23 cellular contexts compared by ENCODE assay signal in genomic region chr19:19081642-19082151, GRCh38. TPM values are rescaled to one million over a fixed set of nuclear protein-coding genes. Genes with fewer than 3 reads are reported as not detected.
A peak's percentile ranks its signal among the peaks of the same experiment; 100 is the strongest.
DNase-seq lines count a peak whose midpoint lies in the region; ATAC-seq and TF ChIP-seq lines count a peak whose summit lies in the region.
"Had no signal": no experiment of that assay in that cellular context is flagged by ENCODE, and none has a peak within 500 bp of the region (broad histone marks: within the 10 kb centered on the region; RNA-seq: fewer than 3 reads in every experiment).

No MANE protein-coding gene starts in this region.

- intact Hi-C loops in heart left ventricle (cut with DNase I), result no loop called here

- 63 to 67% (median 65%) methylated on average over 16 of the region's 16 CpGs for WGBS in heart left ventricle, 4 donors

- H4K20me1 ChIP-seq in osteoblast (ENCODE audit: insufficient read depth, low read length), result peaks cover 3% of the 10 kb centered on the region

- no peak overlapping the region for H3K4me3 ChIP-seq in heart left ventricle
- no peak overlapping the region for H3K4me3 ChIP-seq in osteoblast (ENCODE audit: insufficient read depth, low read length)
- H3K4me3 ChIP-seq: ascending aorta, esophagus squamous epithelium, GM12878, hepatocyte, skin epidermis had no signal

- peaks cover 0 to 6% (median 0%) of the 10 kb centered on the region in 9 donors for H3K36me3 ChIP-seq in heart left ventricle
- no peaks in the 10 kb centered on the region for H3K36me3 ChIP-seq in osteoblast (ENCODE audit: insufficient read depth, low read length)

- peak; percentile 45 for DNase-seq in ELF-1 (ENCODE audit: low read depth, low spot score)
- peak in 4 of 5 donors; percentile 48 to 88 (median 70) for DNase-seq in heart left ventricle
- DNase-seq in osteoblast (ENCODE audit: insufficient read length, low spot score, missing footprints), result peak; percentile 73
- no peak for DNase-seq in OCI-M2 (lab: John Stamatoyannopoulos, UW; ENCODE audit: unreplicated experiment)
- no peak for DNase-seq in HuH-7 (ENCODE audit: low spot score)
- DNase-seq: activated CD8-positive, alpha-beta T cell treated with anti-CD3 and anti-CD28 coated beads, Interleukin-2, amount 10 ng/mL, durations not matched to agents 7 days and 5 days; activated naive CD4-positive, alpha-beta T cell treated with anti-CD3 and anti-CD28 coated beads for 36 hours; activated T-cell treated with anti-CD3 and anti-CD28 coated beads, Interleukin-2, amount 50 U/mL, for 24 hours; CD4-positive, alpha-beta memory T cell; esophagus squamous epithelium; mesenchymal stem cell; naive thymus-derived CD4-positive, alpha-beta T cell; NCI-H510A; stimulated activated CD4-positive, alpha-beta T cell treated with anti-CD3 and anti-CD28 coated beads, Interleukin-2, amount 100 ng/mL, for 24 hours; stimulated activated naive CD4-positive, alpha-beta T cell had no signal

- TF ChIP-seq CTCF in heart left ventricle (IDR thresholded peaks at IDR 0.05), result no peak
- TF ChIP-seq CTCF in osteoblast (IDR thresholded peaks at IDR 0.05; ENCODE audit: extremely low read depth, low read depth, low read length), result no peak

- no peak overlapping the region for H2AFZ ChIP-seq in osteoblast (ENCODE audit: low read length)
- H2AFZ ChIP-seq: hepatocyte had no signal

- H3K9me3 ChIP-seq in heart left ventricle (no peaks in the 10 kb centered on the region), osteoblast (ENCODE audit: low read depth, low read length) (no peaks in the 10 kb centered on the region)
- H3K9me3 ChIP-seq: ascending aorta, esophagus squamous epithelium had no signal

- H3K4me1 ChIP-seq in heart left ventricle (peaks cover 0 to 27% (median 2%) of the 10 kb centered on the region in 12 donors), osteoblast (ENCODE audit: insufficient read depth, low read length) (peaks cover 5% of the 10 kb centered on the region)
- H3K4me1 ChIP-seq: ascending aorta had no signal

- no peak overlapping the region for H3K4me3 Mint-ChIP-seq in activated T-helper 17 cell treated with anti-CD3 and anti-CD28 coated beads, Interleukin-2, amount 50 U/mL, for 72 hours
- H3K4me3 Mint-ChIP-seq: activated CD8-positive, alpha-beta T cell treated with anti-CD3 and anti-CD28 coated beads, Interleukin-2, amount 10 ng/mL, durations not matched to agents 7 days and 5 days; activated naive CD4-positive, alpha-beta T cell treated with anti-CD3 and anti-CD28 coated beads for 36 hours; activated T-cell treated with anti-CD3 and anti-CD28 coated beads, Interleukin-2, amount 50 U/mL, for 24 hours; CD4-positive, alpha-beta memory T cell; naive thymus-derived CD4-positive, alpha-beta T cell had no signal

- no peak for ATAC-seq in activated T-helper 17 cell treated with anti-CD3 and anti-CD28 coated beads, Interleukin-2, amount 50 U/mL, for 72 hours (replicated peaks)
- ATAC-seq in heart left ventricle (peak in 3 of 4 donors; percentile 49 to 79 (median 64)), GM18511 (IDR thresholded peaks at IDR 0.05; ENCODE audit: unreplicated experiment) (no peak)
- ATAC-seq: activated CD4-positive, CD25-positive, alpha-beta regulatory T cell treated with anti-CD3 and anti-CD28 coated beads, Interleukin-2, amount 50 U/mL, for 24 hours; activated CD8-positive, alpha-beta T cell treated with anti-CD3 and anti-CD28 coated beads, Interleukin-2, amount 10 ng/mL, durations not matched to agents 7 days and 5 days; GM12878; naive thymus-derived CD4-positive, alpha-beta T cell had no signal

- H3K79me2 ChIP-seq in osteoblast (ENCODE audit: insufficient read depth, low read length), result no peaks in the 10 kb centered on the region
- H3K79me2 ChIP-seq: hepatocyte had no signal

- no peaks in the 10 kb centered on the region for H3K27me3 Mint-ChIP-seq in activated T-helper 17 cell treated with anti-CD3 and anti-CD28 coated beads, Interleukin-2, amount 50 U/mL, for 72 hours
- H3K27me3 Mint-ChIP-seq: activated T-cell treated with anti-CD3 and anti-CD28 coated beads, Interleukin-2, amount 50 U/mL, for 24 hours; CD4-positive, alpha-beta memory T cell; naive thymus-derived CD4-positive, alpha-beta T cell had no signal

- no peaks in the 10 kb centered on the region for H3K9me3 Mint-ChIP-seq in activated T-helper 17 cell treated with anti-CD3 and anti-CD28 coated beads, Interleukin-2, amount 50 U/mL, for 72 hours
- H3K9me3 Mint-ChIP-seq: activated naive CD4-positive, alpha-beta T cell treated with anti-CD3 and anti-CD28 coated beads for 36 hours; activated T-cell treated with anti-CD3 and anti-CD28 coated beads, Interleukin-2, amount 50 U/mL, for 24 hours; CD4-positive, alpha-beta memory T cell; naive thymus-derived CD4-positive, alpha-beta T cell had no signal

- H3K36me3 Mint-ChIP-seq in activated T-helper 17 cell treated with anti-CD3 and anti-CD28 coated beads, Interleukin-2, amount 50 U/mL, for 72 hours (ENCODE audit: low read depth), result peaks cover 8% of the 10 kb centered on the region

- H3K27me3 ChIP-seq in heart left ventricle (no peaks in the 10 kb centered on the region), osteoblast (ENCODE audit: insufficient read depth, low read length) (no peaks in the 10 kb centered on the region)
- H3K27me3 ChIP-seq: ascending aorta, esophagus squamous epithelium, hepatocyte had no signal

- H3K27ac ChIP-seq in heart left ventricle (peak overlapping the region in 7 of 12 donors; percentile 5 to 59 (median 31)), osteoblast (ENCODE audit: low read depth, low read length) (peak overlapping the region; percentile 17)
- H3K27ac ChIP-seq: ascending aorta, esophagus squamous epithelium, hepatocyte, KMS-11, skin epidermis had no signal

- H3K4me1 Mint-ChIP-seq in activated T-helper 17 cell treated with anti-CD3 and anti-CD28 coated beads, Interleukin-2, amount 50 U/mL, for 72 hours, result peaks cover 5% of the 10 kb centered on the region

- peak overlapping the region; percentile 4 for H3K4me2 ChIP-seq in osteoblast (ENCODE audit: insufficient read depth, low read length)
- H3K4me2 ChIP-seq: hepatocyte, KMS-11 had no signal

- no peak for TF ChIP-seq POLR2A in heart left ventricle (IDR thresholded peaks at IDR 0.05)

- peak overlapping the region; percentile 14 for H3K27ac Mint-ChIP-seq in activated T-helper 17 cell treated with anti-CD3 and anti-CD28 coated beads, Interleukin-2, amount 50 U/mL, for 72 hours
- H3K27ac Mint-ChIP-seq: activated CD8-positive, alpha-beta T cell treated with anti-CD3 and anti-CD28 coated beads, Interleukin-2, amount 10 ng/mL, durations not matched to agents 7 days and 5 days; activated naive CD4-positive, alpha-beta T cell treated with anti-CD3 and anti-CD28 coated beads for 36 hours had no signal

RNA-seq across cellular contexts. Expression of gene SLC25A42, which starts 17.9 kb away (rescaled TPM):
- 10 to 100 TPM; 14.1 to 18.5 TPM for total RNA-seq in activated T-helper 17 cell treated with anti-CD3 and anti-CD28 coated beads, Interleukin-2, amount 50 U/mL, for 72 hours
- total RNA-seq in heart left ventricle (10 to 100 TPM; 15.7 to 28.0 (median 17.9) TPM), osteoblast (5.4 and 5.6 TPM in 2 replicates)
- polyA plus RNA-seq in heart left ventricle, result 10 to 100 TPM; 15.6 to 21.1 TPM

RNA-seq across cellular contexts. Expression of gene ARMC6, which starts 48.3 kb away (rescaled TPM):
- total RNA-seq in activated T-helper 17 cell treated with anti-CD3 and anti-CD28 coated beads, Interleukin-2, amount 50 U/mL, for 72 hours, result 10 to 100 TPM; 19.6 to 44.4 TPM
- total RNA-seq in heart left ventricle, result 10 to 100 TPM in 8 of 9 donors, 1 to 10 TPM in 1; 9.9 to 23.6 (median 18.0) TPM
- polyA plus RNA-seq in heart left ventricle, result 10 to 100 TPM; 22.4 to 24.7 TPM
- 30.9 and 38.4 TPM in 2 replicates for total RNA-seq in osteoblast

RNA-seq across cellular contexts. Expression of gene SUGP2, which starts 48.4 kb away (rescaled TPM):
- 100 to 1,000 TPM; 120 to 128 TPM for total RNA-seq in activated T-helper 17 cell treated with anti-CD3 and anti-CD28 coated beads, Interleukin-2, amount 50 U/mL, for 72 hours
- 10 to 100 TPM; 36.1 to 76.5 (median 59.4) TPM for total RNA-seq in heart left ventricle
- polyA plus RNA-seq in heart left ventricle, result 10 to 100 TPM; 36.8 to 47.8 TPM
- total RNA-seq in osteoblast, result 32.7 and 33.7 TPM in 2 replicates

RNA-seq across cellular contexts. Expression of gene TMEM161A, which starts 56.6 kb away (rescaled TPM):
- total RNA-seq in activated T-helper 17 cell treated with anti-CD3 and anti-CD28 coated beads, Interleukin-2, amount 50 U/mL, for 72 hours, result 10 to 100 TPM; 21.0 to 22.4 TPM
- 10 to 100 TPM; 12.3 to 29.7 (median 20.8) TPM for total RNA-seq in heart left ventricle
- 10 to 100 TPM; 22.1 to 26.1 TPM for polyA plus RNA-seq in heart left ventricle
- 13.8 and 15.9 TPM in 2 replicates for total RNA-seq in osteoblast

Comparison
In these comparisons a context has a peak if more than half of its experiments do, and no peak if none do; other contexts are left out.
1. DNase-seq: peak in ELF-1 (single experiment), heart left ventricle (4 of 5) and osteoblast (single experiment); none in OCI-M2 (single experiment) and HuH-7 (single experiment).
2. ATAC-seq: peak in heart left ventricle (3 of 4); none in activated T-helper 17 cell treated with anti-CD3 and anti-CD28 coated beads, Interleukin-2, amount 50 U/mL, for 72 hours (single experiment) and GM18511 (single experiment).